Comparison of ENCODE assay signal across 29 cellular contexts in genomic region chr13:37968555-37968954, GRCh38.
"Had no signal": no experiment of that assay in that cellular context is flagged by ENCODE, and none has a peak within 500 bp of the region (broad histone marks: within the 10 kb centered on the region; RNA-seq: fewer than 3 reads in every experiment).

No MANE protein-coding gene starts in this region.

- DNase-seq: activated CD4-positive, alpha-beta memory T cell treated with anti-CD3 and anti-CD28 coated beads for 36 hours; activated CD4-positive, alpha-beta T cell treated with anti-CD3 and anti-CD28 coated beads for 36 hours; activated CD4-positive, alpha-beta T cell treated with anti-CD3 and anti-CD28 coated beads, Interleukin-2, amount 10 ng/mL, durations not matched to agents 24 days and 14 days; activated CD4-positive, CD25-positive, alpha-beta regulatory T cell; activated CD4-positive, CD25-positive, alpha-beta regulatory T cell treated with anti-CD3 and anti-CD28 coated beads, Interleukin-2, amount 50 U/mL, for 72 hours; activated CD8-positive, alpha-beta memory T cell treated with anti-CD3 and anti-CD28 coated beads, Interleukin-2, amount 50 U/mL, for 48 hours; activated CD8-positive, alpha-beta T cell treated with anti-CD3 and anti-CD28 coated beads, Interleukin-2, amount 10 ng/mL, durations not matched to agents 7 days and 5 days; activated gamma-delta T cell; activated naive CD4-positive, alpha-beta T cell; activated naive CD4-positive, alpha-beta T cell treated with anti-CD3 and anti-CD28 coated beads, Interleukin-2, amount 10 ng/mL, durations not matched to agents 7 days and 5 days; activated naive CD8-positive, alpha-beta T cell treated with anti-CD3 and anti-CD28 coated beads, Interleukin-2, amount 10 ng/mL, durations not matched to agents 7 days and 5 days; activated T-cell treated with anti-CD3 and anti-CD28 coated beads for 4 hours; activated T-cell treated with anti-CD3 and anti-CD28 coated beads, Interleukin-2, amount 50 U/mL, for 24 hours; activated T-cell treated with anti-CD3 and anti-CD28 coated beads, Interleukin-2, amount 50 U/mL, for 72 hours; colonic mucosa; effector CD8-positive, alpha-beta T cell; foreskin fibroblast; gastrocnemius medialis; heart right ventricle; T-helper 1 cell; T-helper 17 cell; T1000 had no signal

- H3K4me1 ChIP-seq: ascending aorta, colonic mucosa, gastrocnemius medialis, heart right ventricle had no signal

- H3K4me1 Mint-ChIP-seq: activated CD4-positive, alpha-beta T cell treated with anti-CD3 and anti-CD28 coated beads for 36 hours; activated CD4-positive, alpha-beta T cell treated with anti-CD3 and anti-CD28 coated beads, Interleukin-2, amount 10 ng/mL, durations not matched to agents 24 days and 14 days; activated naive CD4-positive, alpha-beta T cell treated with anti-CD3 and anti-CD28 coated beads, Interleukin-2, amount 10 ng/mL, durations not matched to agents 7 days and 5 days; activated naive CD8-positive, alpha-beta T cell treated with anti-CD3 and anti-CD28 coated beads, Interleukin-2, amount 10 ng/mL, durations not matched to agents 7 days and 5 days; brain; central memory CD8-positive, alpha-beta T cell; T-helper 17 cell had no signal

- H3K27ac Mint-ChIP-seq: activated CD4-positive, alpha-beta memory T cell treated with anti-CD3 and anti-CD28 coated beads for 36 hours; activated CD4-positive, alpha-beta T cell treated with anti-CD3 and anti-CD28 coated beads for 36 hours; activated CD4-positive, alpha-beta T cell treated with anti-CD3 and anti-CD28 coated beads, Interleukin-2, amount 10 ng/mL, durations not matched to agents 24 days and 14 days; activated CD8-positive, alpha-beta T cell treated with anti-CD3 and anti-CD28 coated beads, Interleukin-2, amount 10 ng/mL, durations not matched to agents 7 days and 5 days; activated naive CD4-positive, alpha-beta T cell treated with anti-CD3 and anti-CD28 coated beads, Interleukin-2, amount 10 ng/mL, durations not matched to agents 7 days and 5 days; activated naive CD4-positive, alpha-beta T cell treated with anti-CD3 and anti-CD28 coated beads, Interleukin-2, amount 50 U/mL, for 72 hours; activated naive CD8-positive, alpha-beta T cell treated with anti-CD3 and anti-CD28 coated beads, Interleukin-2, amount 10 ng/mL, durations not matched to agents 7 days and 5 days; activated T-cell treated with anti-CD3 and anti-CD28 coated beads, Interleukin-2, amount 50 U/mL, for 24 hours; activated T-cell treated with anti-CD3 and anti-CD28 coated beads, Interleukin-2, amount 50 U/mL, for 72 hours; brain; T-helper 17 cell; T-helper 2 cell treated with Interferon-gamma antibody and Interleukin-4, amounts not matched to agents 5 μg/mL and 100 μg/mL, for 36 hours had no signal

- ATAC-seq: activated CD4-positive, alpha-beta T cell treated with anti-CD3 and anti-CD28 coated beads for 36 hours; activated CD8-positive, alpha-beta T cell treated with anti-CD3 and anti-CD28 coated beads, Interleukin-2, amount 10 ng/mL, durations not matched to agents 7 days and 5 days; activated naive CD4-positive, alpha-beta T cell treated with anti-CD3 and anti-CD28 coated beads, Interleukin-2, amount 50 U/mL, for 72 hours; activated T-cell treated with anti-CD3 and anti-CD28 coated beads, Interleukin-2, amount 50 U/mL, for 72 hours; esophagus mucosa; gastrocnemius medialis; heart right ventricle; T-helper 17 cell had no signal

- FAIRE-seq: bronchial epithelial cell had no signal

- H3K4me3 ChIP-seq: ascending aorta, colonic mucosa, gastrocnemius medialis, heart right ventricle had no signal

- H3K9me3 ChIP-seq: ascending aorta, colonic mucosa, gastrocnemius medialis had no signal

- H3K36me3 Mint-ChIP-seq: activated CD4-positive, alpha-beta memory T cell treated with anti-CD3 and anti-CD28 coated beads for 36 hours; activated naive CD4-positive, alpha-beta T cell treated with anti-CD3 and anti-CD28 coated beads, Interleukin-2, amount 10 ng/mL, durations not matched to agents 7 days and 5 days; activated naive CD4-positive, alpha-beta T cell treated with anti-CD3 and anti-CD28 coated beads, Interleukin-2, amount 50 U/mL, for 72 hours; activated naive CD8-positive, alpha-beta T cell treated with anti-CD3 and anti-CD28 coated beads, Interleukin-2, amount 10 ng/mL, durations not matched to agents 7 days and 5 days; brain had no signal

- H3K36me3 ChIP-seq: ascending aorta, colonic mucosa, gastrocnemius medialis, heart right ventricle had no signal

- H3K27ac ChIP-seq: ascending aorta, colonic mucosa, gastrocnemius medialis, heart right ventricle had no signal

- H3K27me3 ChIP-seq: ascending aorta, colonic mucosa, gastrocnemius medialis, heart right ventricle had no signal

- H3K9me3 Mint-ChIP-seq: activated CD4-positive, alpha-beta T cell treated with anti-CD3 and anti-CD28 coated beads, Interleukin-2, amount 10 ng/mL, durations not matched to agents 24 days and 14 days; activated T-cell treated with anti-CD3 and anti-CD28 coated beads, Interleukin-2, amount 50 U/mL, for 24 hours; T-helper 2 cell treated with Interferon-gamma antibody and Interleukin-4, amounts not matched to agents 5 μg/mL and 100 μg/mL, for 36 hours had no signal

- H3K4me3 Mint-ChIP-seq: activated CD4-positive, alpha-beta memory T cell treated with anti-CD3 and anti-CD28 coated beads for 36 hours; activated CD4-positive, alpha-beta T cell treated with anti-CD3 and anti-CD28 coated beads for 36 hours; activated CD4-positive, alpha-beta T cell treated with anti-CD3 and anti-CD28 coated beads, Interleukin-2, amount 10 ng/mL, durations not matched to agents 24 days and 14 days; activated CD8-positive, alpha-beta T cell treated with anti-CD3 and anti-CD28 coated beads, Interleukin-2, amount 10 ng/mL, durations not matched to agents 7 days and 5 days; activated naive CD4-positive, alpha-beta T cell treated with anti-CD3 and anti-CD28 coated beads, Interleukin-2, amount 10 ng/mL, durations not matched to agents 7 days and 5 days; activated naive CD8-positive, alpha-beta T cell treated with anti-CD3 and anti-CD28 coated beads, Interleukin-2, amount 10 ng/mL, durations not matched to agents 7 days and 5 days; activated T-cell treated with anti-CD3 and anti-CD28 coated beads, Interleukin-2, amount 50 U/mL, for 24 hours; activated T-cell treated with anti-CD3 and anti-CD28 coated beads, Interleukin-2, amount 50 U/mL, for 72 hours; brain; central memory CD8-positive, alpha-beta T cell; T-helper 17 cell; T-helper 2 cell treated with Interferon-gamma antibody and Interleukin-4, amounts not matched to agents 5 μg/mL and 100 μg/mL, for 36 hours had no signal

- H3K27me3 Mint-ChIP-seq: activated CD4-positive, alpha-beta memory T cell treated with anti-CD3 and anti-CD28 coated beads for 36 hours; activated CD4-positive, alpha-beta T cell treated with anti-CD3 and anti-CD28 coated beads for 36 hours; activated CD4-positive, alpha-beta T cell treated with anti-CD3 and anti-CD28 coated beads, Interleukin-2, amount 10 ng/mL, durations not matched to agents 24 days and 14 days; activated naive CD4-positive, alpha-beta T cell treated with anti-CD3 and anti-CD28 coated beads, Interleukin-2, amount 10 ng/mL, durations not matched to agents 7 days and 5 days; activated naive CD8-positive, alpha-beta T cell treated with anti-CD3 and anti-CD28 coated beads, Interleukin-2, amount 10 ng/mL, durations not matched to agents 7 days and 5 days; activated T-cell treated with anti-CD3 and anti-CD28 coated beads, Interleukin-2, amount 50 U/mL, for 24 hours; brain; central memory CD8-positive, alpha-beta T cell; T-helper 17 cell had no signal
